27 cellular contexts compared by ENCODE assay signal in the genomic region with DNA sequence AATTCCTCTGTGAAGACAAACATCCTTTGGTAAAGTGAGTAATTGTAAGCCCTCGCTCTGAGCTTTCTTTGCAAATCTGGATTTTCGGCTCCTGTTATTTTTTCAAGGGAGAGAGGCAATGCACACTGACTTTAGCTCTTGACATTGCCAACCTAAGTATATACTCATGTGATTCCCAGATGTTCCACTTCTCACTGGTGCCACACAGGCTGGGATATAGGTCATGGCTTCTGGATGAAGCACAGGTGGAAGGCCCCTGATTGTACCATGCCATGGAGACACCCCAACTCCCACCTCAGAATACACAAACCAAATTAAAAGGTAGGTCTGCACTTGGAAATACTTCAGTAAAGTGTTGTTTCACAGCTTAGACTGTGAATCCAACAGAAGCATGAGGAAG.
"Had no signal": no experiment of that assay in that cellular context is flagged by ENCODE, and none has a peak within 500 bp of the region (broad histone marks: within the 10 kb centered on the region; RNA-seq: fewer than 3 reads in every experiment).

No MANE protein-coding gene starts in this region.

- H3K4me2 ChIP-seq: neural progenitor cell had no signal

- DNase-seq: hippocampal formation; kidney; left colon; left lung; lower lobe of right lung; mammary epithelial cell; mesenchymal stem cell; natural killer cell; nephron progenitor cell; occipital lobe; right lobe of liver; stimulated activated CD4-positive, alpha-beta T cell treated with anti-CD3 and anti-CD28 coated beads, Interleukin-12 subunit alpha, Interleukin-12 subunit beta, amount 100 ng/mL, for 4 hours; stimulated activated CD4-positive, alpha-beta T cell treated with anti-CD3 and anti-CD28 coated beads, Interleukin-15, amount 100 ng/mL, for 24 hours; stimulated activated CD4-positive, alpha-beta T cell treated with anti-CD3 and anti-CD28 coated beads, Interleukin-2, amount 100 ng/mL, for 24 hours; stimulated activated CD4-positive, alpha-beta T cell treated with anti-CD3 and anti-CD28 coated beads, Interleukin-4, amount 100 ng/mL, for 1 hour; stimulated activated naive B cell treated with anti-CD40 and anti-IgM and Interleukin-4, amounts not matched to agents 10 μg/mL and 1 μg/mL and 100 μg/mL, for 72 hours; stimulated activated naive CD8-positive, alpha-beta T cell treated with anti-CD3 and anti-CD28 coated beads, Interleukin-15, Interleukin-2, amounts not matched to agents 100 U/mL and 50 U/mL, for 24 hours; stomach; testis; thyroid gland; transverse colon; upper lobe of left lung had no signal

- H3K36me3 ChIP-seq: left lung, lower lobe of right lung, neural progenitor cell, neutrophil, right atrium auricular region, right lobe of liver, stomach, thyroid gland, transverse colon, upper lobe of left lung, vagina had no signal

- H2AFZ ChIP-seq: neural progenitor cell had no signal

- H3K27ac ChIP-seq: left lung, lower lobe of right lung, neural progenitor cell, neutrophil, right atrium auricular region, right lobe of liver, skin epidermis, stomach, testis, thyroid gland, transverse colon, upper lobe of left lung, vagina had no signal

- H3K9me3 ChIP-seq: left lung, lower lobe of right lung, neutrophil, right atrium auricular region, right lobe of liver, stomach, testis, thyroid gland, transverse colon, upper lobe of left lung, vagina had no signal

- ATAC-seq: left lung; lower lobe of right lung; natural killer cell; stimulated activated naive B cell treated with anti-CD40 and anti-IgM and Interleukin-4, amounts not matched to agents 10 μg/mL and 1 μg/mL and 100 μg/mL, for 72 hours; stimulated activated naive CD8-positive, alpha-beta T cell treated with anti-CD3 and anti-CD28 coated beads, Interleukin-15, Interleukin-2, amounts not matched to agents 100 U/mL and 50 U/mL, for 24 hours had no signal

- H3K4me1 ChIP-seq: left lung, lower lobe of right lung, right atrium auricular region, right lobe of liver, stomach, testis, thyroid gland, transverse colon, upper lobe of left lung, vagina had no signal

- H3K4me3 ChIP-seq: left lung, lower lobe of right lung, neural progenitor cell, right atrium auricular region, right lobe of liver, skin epidermis, stomach, testis, thyroid gland, transverse colon, upper lobe of left lung, vagina had no signal

- H3K9ac ChIP-seq: neural progenitor cell had no signal

- H3K27me3 ChIP-seq: left lung, neural progenitor cell, neutrophil, right atrium auricular region, right lobe of liver, stomach, testis, thyroid gland, transverse colon, upper lobe of left lung, vagina had no signal
